Comparison of ENCODE assay signal across 20 cellular contexts in the genomic region with DNA sequence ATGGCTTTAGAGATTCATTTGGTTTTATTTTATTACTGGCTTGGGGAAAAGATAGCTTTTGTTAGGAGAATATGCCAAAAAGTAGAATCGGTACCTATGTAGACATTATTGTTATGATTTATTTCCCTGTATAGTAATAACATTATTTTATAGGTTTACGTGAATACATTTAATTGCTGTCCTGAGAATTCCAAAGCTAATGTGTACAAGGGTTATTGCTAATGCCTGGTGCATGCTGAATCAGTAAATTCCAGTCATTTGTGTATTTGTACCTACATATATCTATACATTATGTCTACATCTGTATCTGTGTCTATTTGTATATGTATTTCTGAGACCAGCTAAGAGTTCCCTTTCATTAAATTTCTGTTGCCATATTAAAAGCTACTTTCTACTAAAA.
"Had no signal": no experiment of that assay in that cellular context is flagged by ENCODE, and none has a peak within 500 bp of the region (broad histone marks: within the 10 kb centered on the region; RNA-seq: fewer than 3 reads in every experiment).

No MANE protein-coding gene starts in this region.

- H3K4me3 ChIP-seq: esophagus squamous epithelium, gastroesophageal sphincter, mucosa of descending colon, psoas muscle, right lobe of liver, testis had no signal

- H3K9me3 ChIP-seq: esophagus squamous epithelium, gastroesophageal sphincter, mucosa of descending colon, psoas muscle, right lobe of liver, testis had no signal

- H3K4me3 Mint-ChIP-seq: dendritic cell treated with granulocyte-macrophage colony-stimulating factor and Interleukin-4, amounts not matched to agents 40 ng/mL and 50 ng/mL, for 4 days; effector memory CD8-positive, alpha-beta T cell; naive thymus-derived CD8-positive, alpha-beta T cell; neural crest cell; stimulated activated naive B cell treated with anti-CD40 and anti-IgM and Interleukin-4, amounts not matched to agents 10 μg/mL and 1 μg/mL and 100 μg/mL, for 72 hours; stimulated activated naive CD8-positive, alpha-beta T cell treated with anti-CD3 and anti-CD28 coated beads, Interleukin-15, amount 100 ng/mL, for 72 hours had no signal

- H3K4me1 ChIP-seq: esophagus squamous epithelium, gastroesophageal sphincter, psoas muscle, testis had no signal

- H3K27me3 Mint-ChIP-seq: dendritic cell treated with granulocyte-macrophage colony-stimulating factor and Interleukin-4, amounts not matched to agents 40 ng/mL and 50 ng/mL, for 4 days; stimulated activated naive B cell treated with anti-CD40 and anti-IgM and Interleukin-4, amounts not matched to agents 10 μg/mL and 1 μg/mL and 100 μg/mL, for 72 hours had no signal

- H3K36me3 Mint-ChIP-seq: naive thymus-derived CD8-positive, alpha-beta T cell; stimulated activated naive B cell treated with anti-CD40 and anti-IgM and Interleukin-4, amounts not matched to agents 10 μg/mL and 1 μg/mL and 100 μg/mL, for 72 hours had no signal

- H3K36me3 ChIP-seq: esophagus squamous epithelium, gastroesophageal sphincter, right lobe of liver had no signal

- ATAC-seq: effector memory CD8-positive, alpha-beta T cell; gastroesophageal sphincter; left lobe of liver; mucosa of descending colon; naive thymus-derived CD8-positive, alpha-beta T cell; psoas muscle; stimulated activated naive B cell treated with anti-CD40 and anti-IgM and Interleukin-4, amounts not matched to agents 10 μg/mL and 1 μg/mL and 100 μg/mL, for 72 hours; stimulated activated naive CD8-positive, alpha-beta T cell treated with anti-CD3 and anti-CD28 coated beads, Interleukin-15, amount 100 ng/mL, for 72 hours had no signal

- H3K4me1 Mint-ChIP-seq: naive thymus-derived CD8-positive, alpha-beta T cell; neural crest cell; stimulated activated naive B cell treated with anti-CD40 and anti-IgM and Interleukin-4, amounts not matched to agents 10 μg/mL and 1 μg/mL and 100 μg/mL, for 72 hours; stimulated activated naive CD8-positive, alpha-beta T cell treated with anti-CD3 and anti-CD28 coated beads, Interleukin-15, amount 100 ng/mL, for 72 hours had no signal

- H3K27ac Mint-ChIP-seq: dendritic cell treated with granulocyte-macrophage colony-stimulating factor and Interleukin-4, amounts not matched to agents 40 ng/mL and 50 ng/mL, for 4 days; effector memory CD8-positive, alpha-beta T cell; naive thymus-derived CD8-positive, alpha-beta T cell; stimulated activated naive B cell treated with anti-CD40 and anti-IgM and Interleukin-4, amounts not matched to agents 10 μg/mL and 1 μg/mL and 100 μg/mL, for 72 hours; stimulated activated naive CD8-positive, alpha-beta T cell treated with anti-CD3 and anti-CD28 coated beads, Interleukin-15, amount 100 ng/mL, for 72 hours had no signal

- H3K27me3 ChIP-seq: esophagus squamous epithelium, gastroesophageal sphincter, right lobe of liver, testis had no signal

- DNase-seq: effector memory CD8-positive, alpha-beta T cell; esophagus squamous epithelium; glutamatergic neuron; islet precursor cell; mammary epithelial cell; mucosa of descending colon; naive thymus-derived CD8-positive, alpha-beta T cell; occipital lobe; psoas muscle; retina; right lobe of liver; stimulated activated CD4-positive, alpha-beta T cell treated with anti-CD3 and anti-CD28 coated beads, Interleukin-2, amount 100 ng/mL, for 24 hours; stimulated activated CD4-positive, alpha-beta T cell treated with anti-CD3 and anti-CD28 coated beads, Interleukin-4, amount 100 ng/mL, for 4 hours; stimulated activated naive B cell treated with anti-CD40 and anti-IgM and Interleukin-4, amounts not matched to agents 10 μg/mL and 1 μg/mL and 100 μg/mL, for 72 hours; stimulated activated naive CD8-positive, alpha-beta T cell treated with anti-CD3 and anti-CD28 coated beads, Interleukin-15, amount 100 ng/mL, for 72 hours; testis had no signal

- H3K9me3 Mint-ChIP-seq: effector memory CD8-positive, alpha-beta T cell; stimulated activated naive CD8-positive, alpha-beta T cell treated with anti-CD3 and anti-CD28 coated beads, Interleukin-15, amount 100 ng/mL, for 72 hours had no signal

- H3K27ac ChIP-seq: esophagus squamous epithelium, gastroesophageal sphincter, psoas muscle, right lobe of liver, testis had no signal
